ENCODE assay signal across 15 cellular contexts in genomic region chr1:51732701-51733425, GRCh38.
A peak's percentile ranks its signal among the peaks of the same experiment; 100 is the strongest.
DNase-seq lines count a peak whose midpoint lies in the region; ATAC-seq, FAIRE-seq and TF ChIP-seq lines count a peak whose summit lies in the region.
"Had no signal": no experiment of that assay in that cellular context is flagged by ENCODE, and none has a peak within 500 bp of the region (broad histone marks: within the 10 kb centered on the region; RNA-seq: fewer than 3 reads in every experiment).

No MANE protein-coding gene starts in this region.

- H3K9me3 ChIP-seq in PC-9 (ENCODE audit: insufficient read depth, low read depth) (no peaks in the 10 kb centered on the region; the same call in 1 of the 2 replicates), HepG2 (ENCODE audit: low read length) (no peaks in the 10 kb centered on the region), psoas muscle (no peaks in the 10 kb centered on the region)

- H3K79me2 ChIP-seq in PC-9 (ENCODE audit: low read depth) (peaks cover 96% of the 10 kb centered on the region), HepG2 (ENCODE audit: insufficient read depth, low read length) (peaks cover 80% of the 10 kb centered on the region)

- in situ Hi-C loops in HepG2 (cut with HindIII; ENCODE audit: extremely low pct_ligation_motif_present, low pct_unique_long_range_greater_than_20kb), result no loop called here

- H3K9me2 ChIP-seq in PC-9 (ENCODE audit: insufficient read depth), result no peaks in the 10 kb centered on the region

- DNase-seq in GM12891 (ENCODE audit: insufficient read length, low spot score) (no peak), PC-9 (no peak), HepG2 (ENCODE audit: low spot score) (no peak), psoas muscle (no peak), erythroblast (lab: John Stamatoyannopoulos, UW) (no peak), RPMI8226 (no peak), C1 segment of cervical spinal cord (lab: John Stamatoyannopoulos, UW) (no peak)
- DNase-seq in activated naive CD4-positive, alpha-beta T cell (lab: John Stamatoyannopoulos, UW), result no peak
- DNase-seq: activated gamma-delta T cell, hippocampal formation, kidney glomerular epithelial cell, NCI-H1694, substantia nigra, SW 1271 had no signal

- H2AFZ ChIP-seq in PC-9 (no peak overlapping the region), HepG2 (ENCODE audit: low read length) (no peak overlapping the region)

- CTCF ChIA-PET in PC-9 (lab: Charles Lee), result no interaction called here
- CTCF ChIA-PET in HepG2 (lab: Yijun Ruan, JAX; ENCODE audit: low intra/inter-chr PET ratio, low total read pairs), result no interaction called here

- POLR2A ChIA-PET in PC-9 (lab: Charles Lee; ENCODE audit: unreplicated experiment) (interaction anchor here (0.7 kb wide), 1 partner anchor 110 kb away, joined by 4 read pairs; no protein-coding TSS in a partner anchor), HepG2 (lab: Yijun Ruan, JAX) (no interaction called here)

- TF ChIP-seq RAD21 in HepG2 (CRISPR knock-in tag; IDR thresholded peaks at IDR 0.05), result no peak

- H3K9ac ChIP-seq in HepG2 (ENCODE audit: insufficient read depth, low read depth, low read length), result no peak overlapping the region

- BruUV-seq in PC-9 (replicated peaks; lab: Mats Ljungman, UMichigan) (no TSS peak), HepG2 (replicated peaks; lab: Mats Ljungman, UMichigan) (no TSS peak)

- peaks cover 79% of the 10 kb centered on the region for H3K4me1 ChIP-seq in PC-9 (replicated peaks; ENCODE audit: insufficient read depth)
- peaks cover 80% of the 10 kb centered on the region for H3K4me1 ChIP-seq in HepG2 (ENCODE audit: insufficient read depth, low read length)
- H3K4me1 ChIP-seq in psoas muscle, result peaks cover 83% of the 10 kb centered on the region

- H3K36me3 ChIP-seq in PC-9 (ENCODE audit: low read depth) (no peaks in the 10 kb centered on the region), HepG2 (replicated peaks in 1 of 2; ENCODE audit: control insufficient read depth in 1 of 2, insufficient read depth in 2 of 2, low read length in 2 of 2) (no peaks in the 10 kb centered on the region), psoas muscle (ENCODE audit: insufficient read depth in 1 of 2, low read depth in 1 of 2) (no peaks in the 10 kb centered on the region)

- TF ChIP-seq POLR2A in GM12891 (IDR thresholded peaks at IDR 0.05; ENCODE audit: low read depth, low read length) (no peak), HepG2 (IDR thresholded peaks at IDR 0.05; ENCODE audit: insufficient read depth in 1 of 2, low read depth in 2 of 2, low read length in 2 of 2) (no peak), erythroblast (IDR thresholded peaks at IDR 0.05; ENCODE audit: low read length) (no peak)

- H3K27ac ChIP-seq in PC-9, result no peak overlapping the region; the same call in 1 of the 2 replicates
- peak overlapping the region; percentile 14 for H3K27ac ChIP-seq in HepG2 (ENCODE audit: extremely low read length, insufficient read depth, low read length)
- H3K27ac ChIP-seq in psoas muscle, result peak overlapping the region; percentile 79

- TF ChIP-seq EP300 in HepG2 (IDR thresholded peaks at IDR 0.05; ENCODE audit: low read depth in 2 of 2, low read length in 2 of 2) (no peak), HepG2 (CRISPR knock-in tag; IDR thresholded peaks at IDR 0.05; ENCODE audit: borderline replicate concordance) (no peak)

- WGBS in HepG2 (ENCODE audit: low lambda C conversion rate), result 77% methylated on average over 4 of the region's 4 CpGs
- 55 to 71% (median 60%) methylated on average over 4 of the region's 4 CpGs for WGBS in psoas muscle, 3 donors

- ATAC-seq in HepG2, result no peak
- ATAC-seq in psoas muscle, result no peak

- no peak for TF ChIP-seq CTCF in PC-9 (conservative IDR thresholded peaks at IDR 0.05)
- TF ChIP-seq CTCF in HepG2 (CRISPR knock-in tag; IDR thresholded peaks at IDR 0.05), result no peak
- TF ChIP-seq CTCF in psoas muscle (IDR thresholded peaks at IDR 0.05), result no peak

- peaks cover 49% of the 10 kb centered on the region; the same call in 1 of the 2 replicates for H3F3A ChIP-seq in PC-9 (ENCODE audit: insufficient read depth, low read depth)

- intact Hi-C loops in PC-9 (cut with micrococcal nuclease; ENCODE audit: unreplicated experiment), result no loop called here
- intact Hi-C loops in HepG2 (cut with micrococcal nuclease; ENCODE audit: unreplicated experiment), result loop anchor here (10.0 kb wide), 1 partner anchor 108 kb away; no protein-coding TSS in a partner anchor
- intact Hi-C loops in psoas muscle (cut with DNase I), result loop anchor here in 1 of 2 donors (5.0 kb wide), 1 partner anchor 36 kb away; no protein-coding TSS in a partner anchor

- FAIRE-seq in GM12891 (lab: Jason Lieb, UNC) (peak; percentile 48), HepG2 (lab: Jason Lieb, UNC) (no peak)
- FAIRE-seq: H1 had no signal

- H3K27me3 ChIP-seq in PC-9 (ENCODE audit: insufficient read depth, low read depth) (no peaks in the 10 kb centered on the region), HepG2 (ENCODE audit: control insufficient read depth in 1 of 2, insufficient read depth in 2 of 2, low read length in 2 of 2) (no peaks in the 10 kb centered on the region; a peak in 1 of 5 replicates), psoas muscle (ENCODE audit: insufficient read depth in 3 of 3, low read length in 2 of 3) (no peaks in the 10 kb centered on the region)

- peaks cover 7% of the 10 kb centered on the region; the same call in 1 of the 2 replicates for H4K20me1 ChIP-seq in PC-9 (ENCODE audit: insufficient read depth)
- H4K20me1 ChIP-seq in HepG2 (ENCODE audit: insufficient read depth, low read length), result peaks cover 28% of the 10 kb centered on the region

- H3K4me2 ChIP-seq in PC-9, result peak overlapping the region; percentile 76; the same call in 1 of the 2 replicates
- peak overlapping the region; percentile 81 for H3K4me2 ChIP-seq in HepG2 (ENCODE audit: low read depth, low read length)

- H3K4me3 ChIP-seq in PC-9 (no peak overlapping the region), HepG2 (replicated peaks in 1 of 3; ENCODE audit: insufficient read depth in 1 of 3, low read depth in 2 of 3, low read length in 3 of 3) (peak overlapping the region in 1 of 3 experiments; percentile 14; a peak in 1 of 6 replicates), psoas muscle (no peak overlapping the region)

TF ChIP-seq in GM12891, 5 proteins besides CTCF, POLR2A, EP300 and RAD21:
- TF ChIP-seq SPI1 (IDR thresholded peaks at IDR 0.05; ENCODE audit: low read depth, low read length), result no peak
- TF ChIP-seq POU2F2 (IDR thresholded peaks at IDR 0.05; ENCODE audit: low read depth, low read length), result no peak
- no peak for TF ChIP-seq TAF1 (IDR thresholded peaks at IDR 0.05; ENCODE audit: low read depth, low read length)
- no peak for TF ChIP-seq PAX5 (IDR thresholded peaks at IDR 0.05; ENCODE audit: insufficient read depth, low read length, severe bottlenecking)
- TF ChIP-seq POLR2AphosphoS5 (IDR thresholded peaks at IDR 0.05; ENCODE audit: low read depth, low read length), result no peak

TF ChIP-seq in HepG2, 621 proteins besides CTCF, POLR2A, EP300 and RAD21:
- TF ChIP-seq ZBTB21 (CRISPR knock-in tag; IDR thresholded peaks at IDR 0.05), result no peak
- TF ChIP-seq ZKSCAN1 (IDR thresholded peaks at IDR 0.05; ENCODE audit: low read length), result peak; percentile 87
- TF ChIP-seq RBM22 (optimal IDR thresholded peaks at IDR 0.05; ENCODE audit: low read length), result peak; percentile 47
